ENCODE assay signal across 10 cellular contexts in the genomic region with DNA sequence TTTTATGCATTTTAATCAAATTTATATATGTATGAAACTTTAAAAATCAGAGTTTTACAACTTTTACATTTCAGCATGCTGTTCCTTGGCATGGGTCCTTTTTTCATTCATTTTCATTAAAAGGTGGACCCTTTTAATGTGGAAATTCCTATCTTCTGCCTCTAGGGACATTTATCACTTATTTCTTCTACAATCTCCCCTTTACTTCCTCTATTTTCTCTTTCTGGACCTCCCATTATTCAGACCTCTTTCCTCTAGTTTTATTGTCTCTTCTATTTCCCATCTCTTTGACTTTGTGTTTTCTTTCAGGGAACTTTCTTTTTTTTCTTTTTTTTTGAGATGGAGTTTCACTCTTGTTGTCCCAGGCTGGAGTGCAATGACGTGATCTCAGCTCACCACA. TPM values are rescaled to one million over a fixed set of nuclear protein-coding genes. Genes with fewer than 3 reads are reported as not detected.
DNase-seq lines count a peak whose midpoint lies in the region; ATAC-seq and TF ChIP-seq lines count a peak whose summit lies in the region.
"Had no signal": no experiment of that assay in that cellular context is flagged by ENCODE, and none has a peak within 500 bp of the region (broad histone marks: within the 10 kb centered on the region; RNA-seq: fewer than 3 reads in every experiment).

No MANE protein-coding gene starts in this region.

- TF ChIP-seq POLR2A in esophagus muscularis mucosa (IDR thresholded peaks at IDR 0.05; ENCODE audit: low read depth) (no peak), stomach (IDR thresholded peaks at IDR 0.05) (no peak)

- peaks cover 49% of the 10 kb centered on the region for H3K27me3 Mint-ChIP-seq in activated T-cell treated with anti-CD3 and anti-CD28 coated beads, Interleukin-2, amount 50 U/mL, for 72 hours (ENCODE audit: low read depth)

- intact Hi-C loops in esophagus muscularis mucosa (cut with DNase I) (no loop called here), stomach (cut with DNase I; ENCODE audit: low total_unique reads) (no loop called here)

- no peak overlapping the region for H3K27ac ChIP-seq in esophagus muscularis mucosa (replicated peaks in 1 of 4)
- H3K27ac ChIP-seq in stomach, result peak overlapping the region in 1 of 5 donors; percentile 61
- H3K27ac ChIP-seq: HL-60 had no signal

- peaks cover 0 to 1% of the 10 kb centered on the region in 2 donors for H3K36me3 Mint-ChIP-seq in activated T-cell treated with anti-CD3 and anti-CD28 coated beads, Interleukin-2, amount 50 U/mL, for 72 hours (ENCODE audit: insufficient read depth in 2 of 2)

- H3K9me3 Mint-ChIP-seq in activated T-cell treated with anti-CD3 and anti-CD28 coated beads, Interleukin-2, amount 50 U/mL, for 72 hours, result no peaks in the 10 kb centered on the region

- H3K9me3 ChIP-seq in esophagus muscularis mucosa (no peaks in the 10 kb centered on the region), stomach (no peaks in the 10 kb centered on the region)

- peaks cover 6% of the 10 kb centered on the region for H3K4me1 Mint-ChIP-seq in activated T-cell treated with anti-CD3 and anti-CD28 coated beads, Interleukin-2, amount 50 U/mL, for 72 hours (ENCODE audit: low read depth)

- ATAC-seq in activated T-cell treated with anti-CD3 and anti-CD28 coated beads, Interleukin-2, amount 50 U/mL, for 72 hours (replicated peaks in 1 of 2), result no peak
- peak; percentile 25; the same call in 2 of the 3 replicates for ATAC-seq in SK-N-SH treated with all-trans-retinoic acid at 6 μM for 48 hours

- H3K4me3 Mint-ChIP-seq in activated T-cell treated with anti-CD3 and anti-CD28 coated beads, Interleukin-2, amount 50 U/mL, for 72 hours, result peak overlapping the region; percentile 11 to 31

- peaks cover 11 to 17% (median 14%) of the 10 kb centered on the region in 4 donors for H3K4me1 ChIP-seq in esophagus muscularis mucosa
- peaks cover 13 to 22% (median 16%) of the 10 kb centered on the region in 4 donors for H3K4me1 ChIP-seq in stomach

- 58% methylated on average over 1 of the region's 1 CpG for WGBS in esophagus muscularis mucosa
- WGBS in stomach, 5 donors, result 50 to 81% (median 60%) methylated on average over 1 of the region's 1 CpG

- no peak for TF ChIP-seq CTCF in esophagus muscularis mucosa (IDR thresholded peaks at IDR 0.05)
- TF ChIP-seq CTCF in stomach (IDR thresholded peaks at IDR 0.05), result no peak

- TF ChIP-seq EP300 in esophagus muscularis mucosa (IDR thresholded peaks at IDR 0.05), result no peak
- TF ChIP-seq EP300 in stomach (IDR thresholded peaks at IDR 0.05), result no peak

- no peak overlapping the region for H3K27ac Mint-ChIP-seq in activated T-cell treated with anti-CD3 and anti-CD28 coated beads, Interleukin-2, amount 50 U/mL, for 72 hours

- H3K36me3 ChIP-seq in esophagus muscularis mucosa (no peaks in the 10 kb centered on the region), stomach (peaks cover 0 to 10% (median 1%) of the 10 kb centered on the region in 4 donors)

- H3K27me3 ChIP-seq in esophagus muscularis mucosa (peaks cover 7 to 94% (median 24%) of the 10 kb centered on the region in 4 donors), stomach (peaks cover 0 to 43% (median 17%) of the 10 kb centered on the region in 3 donors)

- DNase-seq in activated T-cell treated with anti-CD3 and anti-CD28 coated beads, Interleukin-2, amount 50 U/mL, for 72 hours, result no peak
- no peak for DNase-seq in activated T-cell treated with anti-CD3 and anti-CD28 coated beads, Interleukin-2, amount 50 U/mL, for 48 hours
- DNase-seq in esophagus muscularis mucosa (ENCODE audit: extremely low spot score), result no peak
- no peak for DNase-seq in stomach
- DNase-seq in OCI-M2 (lab: John Stamatoyannopoulos, UW; ENCODE audit: unreplicated experiment), result no peak
- no peak for DNase-seq in germinal center (ENCODE audit: low spot score)
- DNase-seq in stimulated activated CD4-positive, alpha-beta T cell treated with anti-CD3 and anti-CD28 coated beads, Interleukin-15, amount 100 ng/mL, for 24 hours, result no peak

- peak overlapping the region in 3 of 4 donors; percentile 25 to 33 (median 32) for H3K4me3 ChIP-seq in esophagus muscularis mucosa
- H3K4me3 ChIP-seq in stomach, result peak overlapping the region in 3 of 4 donors; percentile 34 to 56 (median 41)

TF ChIP-seq in SK-N-SH treated with all-trans-retinoic acid at 6 μM for 48 hours, 23 proteins besides CTCF, POLR2A, EP300 and RAD21:
- TF ChIP-seq ZFP30 (CRISPR knock-in tag; IDR thresholded peaks at IDR 0.05), result peak; percentile 85
- TF ChIP-seq, protein P1, sequence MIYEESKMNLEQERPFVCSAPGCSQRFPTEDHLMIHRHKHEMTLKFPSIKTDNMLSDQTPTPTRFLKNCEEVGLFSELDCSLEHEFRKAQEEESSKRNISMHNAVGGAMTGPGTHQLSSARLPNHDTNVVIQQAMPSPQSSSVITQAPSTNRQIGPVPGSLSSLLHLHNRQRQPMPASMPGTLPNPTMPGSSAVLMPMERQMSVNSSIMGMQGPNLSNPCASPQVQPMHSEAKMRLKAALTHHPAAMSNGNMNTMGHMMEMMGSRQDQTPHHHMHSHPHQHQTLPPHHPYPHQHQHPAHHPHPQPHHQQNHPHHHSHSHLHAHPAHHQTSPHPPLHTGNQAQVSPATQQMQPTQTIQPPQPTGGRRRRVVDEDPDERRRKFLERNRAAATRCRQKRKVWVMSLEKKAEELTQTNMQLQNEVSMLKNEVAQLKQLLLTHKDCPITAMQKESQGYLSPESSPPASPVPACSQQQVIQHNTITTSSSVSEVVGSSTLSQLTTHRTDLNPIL (CRISPR knock-in tag; IDR thresholded peaks at IDR 0.05; ENCODE audit: low read depth), result no peak

RNA-seq across cellular contexts. Expression of a gene that starts 5.7 kb away (rescaled TPM):
- total RNA-seq in activated T-cell treated with anti-CD3 and anti-CD28 coated beads, Interleukin-2, amount 50 U/mL, for 72 hours, result under 1 TPM in 1 of 2 donors, not detected in 1; 0.42 TPM
- not detected for total RNA-seq in esophagus muscularis mucosa
- total RNA-seq in stomach, result 1 to 10 TPM in 4 of 5 donors, not detected in 1; 1.2 to 6.8 (median 4.5) TPM
- 1 to 10 TPM; 2.1 to 5.0 (median 4.6) TPM for polyA plus RNA-seq in stomach
- total RNA-seq: SK-MEL-5 had no signal

RNA-seq across cellular contexts. Expression of a gene that starts 36.1 kb away (rescaled TPM):
- 10 to 100 TPM; 48.9 to 49.1 TPM for total RNA-seq in activated T-cell treated with anti-CD3 and anti-CD28 coated beads, Interleukin-2, amount 50 U/mL, for 72 hours
- total RNA-seq in esophagus muscularis mucosa (10 to 100 TPM; 51.4 to 68.6 (median 66.2) TPM), stomach (100 to 1,000 TPM in 1 of 5 donors, 10 to 100 TPM in 4; 50.2 to 141 (median 61.1) TPM)
- polyA plus RNA-seq in stomach, result 1 to 10 TPM; 3.8 to 7.4 (median 6.7) TPM
